In genomic region chr11:108545909-108546501, GRCh38 we compare ENCODE assay signal across 28 cellular contexts.
"Had no signal": no experiment of that assay in that cellular context is flagged by ENCODE, and none has a peak within 500 bp of the region (broad histone marks: within the 10 kb centered on the region; RNA-seq: fewer than 3 reads in every experiment).

No MANE protein-coding gene starts in this region.

- H3K9me3 ChIP-seq: left lung, lower lobe of right lung, neutrophil, right atrium auricular region, right lobe of liver, stomach, thoracic aorta, tibial nerve, uterus had no signal

- ATAC-seq: left colon; left lung; lower lobe of right lung; naive thymus-derived CD8-positive, alpha-beta T cell; right lobe of liver; stimulated activated memory B cell treated with anti-CD40 and anti-IgM and Interleukin-4, amounts not matched to agents 10 μg/mL and 1 μg/mL and 100 μg/mL, for 72 hours; stimulated activated naive CD8-positive, alpha-beta T cell treated with anti-CD3 and anti-CD28 coated beads, Interleukin-15, Interleukin-2, amounts not matched to agents 100 U/mL and 50 U/mL, for 24 hours had no signal

- H3K27me3 ChIP-seq: left lung, neural progenitor cell, neutrophil, right atrium auricular region, right lobe of liver, stomach, tibial nerve, uterus had no signal

- H3K27me3 Mint-ChIP-seq: stimulated activated memory B cell treated with anti-CD40 and anti-IgM and Interleukin-4, amounts not matched to agents 10 μg/mL and 1 μg/mL and 100 μg/mL, for 72 hours; type B pancreatic cell had no signal

- H3K36me3 ChIP-seq: left lung, lower lobe of right lung, neural progenitor cell, neutrophil, right atrium auricular region, right lobe of liver, stomach, thoracic aorta, tibial nerve, uterus had no signal

- H3K4me3 Mint-ChIP-seq: immature natural killer cell; naive thymus-derived CD8-positive, alpha-beta T cell; nephron; neural progenitor cell; stimulated activated memory B cell treated with anti-CD40 and anti-IgM and Interleukin-4, amounts not matched to agents 10 μg/mL and 1 μg/mL and 100 μg/mL, for 72 hours; type B pancreatic cell had no signal

- H3K4me3 ChIP-seq: left lung, lower lobe of right lung, neural progenitor cell, right atrium auricular region, right lobe of liver, smooth muscle cell, stomach, thoracic aorta, tibial nerve, uterus had no signal

- H3K36me3 Mint-ChIP-seq: immature natural killer cell; neural progenitor cell; stimulated activated memory B cell treated with anti-CD40 and anti-IgM and Interleukin-4, amounts not matched to agents 10 μg/mL and 1 μg/mL and 100 μg/mL, for 72 hours had no signal

- H3K9me3 Mint-ChIP-seq: immature natural killer cell; naive thymus-derived CD8-positive, alpha-beta T cell; nephron; neural progenitor cell; stimulated activated memory B cell treated with anti-CD40 and anti-IgM and Interleukin-4, amounts not matched to agents 10 μg/mL and 1 μg/mL and 100 μg/mL, for 72 hours had no signal

- H3K27ac Mint-ChIP-seq: immature natural killer cell; nephron; neural progenitor cell; stimulated activated memory B cell treated with anti-CD40 and anti-IgM and Interleukin-4, amounts not matched to agents 10 μg/mL and 1 μg/mL and 100 μg/mL, for 72 hours; type B pancreatic cell had no signal

- H3K4me1 ChIP-seq: left lung, neural progenitor cell, tibial nerve, uterus had no signal

- H3K4me1 Mint-ChIP-seq: immature natural killer cell; stimulated activated memory B cell treated with anti-CD40 and anti-IgM and Interleukin-4, amounts not matched to agents 10 μg/mL and 1 μg/mL and 100 μg/mL, for 72 hours had no signal

- H3K27ac ChIP-seq: left lung, lower lobe of right lung, neural progenitor cell, neutrophil, parathyroid adenoma, right atrium auricular region, right lobe of liver, stomach, thoracic aorta, tibial nerve, uterus had no signal

- DNase-seq: hypothalamus; immature natural killer cell; kidney; left colon; left lung; lower lobe of right lung; mammary epithelial cell; mesenchymal stem cell; naive thymus-derived CD8-positive, alpha-beta T cell; occipital lobe; right lobe of liver; stimulated activated CD4-positive, alpha-beta T cell treated with anti-CD3 and anti-CD28 coated beads, Interleukin-1b, Interleukin-23, amount 100 ng/mL, for 48 hours; stimulated activated CD4-positive, alpha-beta T cell treated with anti-CD3 and anti-CD28 coated beads, Interleukin-2, amount 100 ng/mL, for 48 hours; stimulated activated CD4-positive, alpha-beta T cell treated with anti-CD3 and anti-CD28 coated beads, Interleukin-4, amount 100 ng/mL, for 4 hours; stimulated activated CD8-positive, alpha-beta memory T cell treated with anti-CD3 and anti-CD28 coated beads, Interleukin-4, amount 100 ng/mL, for 48 hours; stimulated activated naive CD8-positive, alpha-beta T cell treated with anti-CD3 and anti-CD28 coated beads, Interleukin-15, Interleukin-2, amounts not matched to agents 100 U/mL and 50 U/mL, for 24 hours; stomach; uterus had no signal
